15 cellular contexts compared by ENCODE assay signal in the genomic region with DNA sequence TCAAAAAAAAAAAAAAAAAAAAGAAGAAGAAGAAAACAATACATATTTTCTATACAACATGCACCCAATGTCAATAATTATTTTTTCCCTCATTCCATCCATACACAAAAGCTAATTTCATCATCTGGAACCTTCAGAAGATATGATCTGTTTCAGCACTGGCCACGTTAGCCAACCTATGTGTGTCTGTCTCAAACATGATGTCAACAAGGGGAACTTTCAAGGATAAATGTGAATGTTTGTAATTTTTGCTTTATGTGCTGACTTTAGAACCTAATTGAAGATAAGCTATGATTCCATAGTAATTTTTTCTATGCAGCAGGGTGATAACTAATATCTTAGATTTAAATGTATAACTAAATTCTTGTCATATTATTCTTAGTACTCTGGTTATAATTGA. TPM values are rescaled to one million over a fixed set of nuclear protein-coding genes. Genes with fewer than 3 reads are reported as not detected.
DNase-seq lines count a peak whose midpoint lies in the region; ATAC-seq and TF ChIP-seq lines count a peak whose summit lies in the region.
"Had no signal": no experiment of that assay in that cellular context is flagged by ENCODE, and none has a peak within 500 bp of the region (broad histone marks: within the 10 kb centered on the region; RNA-seq: fewer than 3 reads in every experiment).

No MANE protein-coding gene starts in this region.

- H3K9me3 ChIP-seq in SJSA1 (replicated peaks): no peaks in the 10 kb centered on the region
- H3K9me3 ChIP-seq in smooth muscle cell (replicated peaks; ENCODE audit: low read depth): no peaks in the 10 kb centered on the region
- no peaks in the 10 kb centered on the region for H3K9me3 ChIP-seq in spleen

- no peak for TF ChIP-seq POLR2A in spleen (IDR thresholded peaks at IDR 0.05)

- peak in 1 of 2 experiments; percentile 18 for DNase-seq in SJSA1 (ENCODE audit: low read depth in 1 of 2, low spot score in 2 of 2)
- peak; percentile 12 for DNase-seq in fibroblast of pulmonary artery (ENCODE audit: low read depth)
- DNase-seq in smooth muscle cell (lab: John Stamatoyannopoulos, UW; ENCODE audit: unreplicated experiment): no peak
- DNase-seq in hippocampal formation (lab: John Stamatoyannopoulos, UW): no peak
- DNase-seq in spleen: no peak
- DNase-seq in NOMO-1 treated with DMSO at 0.1 percent for 48 hours (lab: John Stamatoyannopoulos, UW; ENCODE audit: unreplicated experiment): no peak
- no peak for DNase-seq in NCI-H748 treated with DMSO at 0.1 percent for 48 hours (lab: John Stamatoyannopoulos, UW)
- DNase-seq: activated CD4-positive, alpha-beta T cell treated with anti-CD3 and anti-CD28 coated beads for 48 hours; Calu3; effector CD8-positive, alpha-beta T cell; erythroblast; occipital lobe; right cardiac atrium had no signal

- H3K79me2 ChIP-seq in smooth muscle cell (ENCODE audit: low read depth): no peaks in the 10 kb centered on the region

- H4K20me1 ChIP-seq in smooth muscle cell (ENCODE audit: low read depth): no peaks in the 10 kb centered on the region

- H3K27me3 ChIP-seq in SJSA1 (replicated peaks) (no peaks in the 10 kb centered on the region), smooth muscle cell (ENCODE audit: low read depth) (no peaks in the 10 kb centered on the region), spleen (replicated peaks in 1 of 7) (no peaks in the 10 kb centered on the region)

- peak; percentile 33 for ATAC-seq in GM18909 (IDR thresholded peaks at IDR 0.05; ENCODE audit: poor library complexity, unreplicated experiment)
- ATAC-seq: right cardiac atrium had no signal

- H3F3A ChIP-seq in smooth muscle cell (ENCODE audit: low read depth): peaks cover 16% of the 10 kb centered on the region

- intact Hi-C loops in spleen (cut with DNase I; ENCODE audit: low total_unique reads): no loop called here

- TF ChIP-seq CTCF in fibroblast of pulmonary artery (IDR thresholded peaks at IDR 0.05; ENCODE audit: low read length, missing control alignments) (no peak), smooth muscle cell (IDR thresholded peaks at IDR 0.05; ENCODE audit: borderline replicate concordance, insufficient read depth, poor library complexity, severe bottlenecking) (no peak), spleen (IDR thresholded peaks at IDR 0.05 in 8 of 11, conservative IDR thresholded peaks at IDR 0.05 in 3 of 11) (no peak)

- peak overlapping the region; percentile 70 for H3K4me2 ChIP-seq in smooth muscle cell
- H3K4me2 ChIP-seq: KMS-11 had no signal

- H3K4me1 ChIP-seq in SJSA1 (replicated peaks): peaks cover 35% of the 10 kb centered on the region
- peaks cover 23% of the 10 kb centered on the region for H3K4me1 ChIP-seq in smooth muscle cell (ENCODE audit: low read depth)
- no peaks in the 10 kb centered on the region for H3K4me1 ChIP-seq in spleen

- H2AFZ ChIP-seq in smooth muscle cell (ENCODE audit: low read depth): no peak overlapping the region

- H3K27ac ChIP-seq in SJSA1: peak overlapping the region; percentile 26; the same call in 1 of the 2 replicates
- peak overlapping the region; percentile 76 for H3K27ac ChIP-seq in smooth muscle cell (ENCODE audit: low read depth)
- no peak overlapping the region for H3K27ac ChIP-seq in spleen
- H3K27ac ChIP-seq: KMS-11 had no signal

- 16% methylated on average over 1 of the region's 1 CpG for WGBS in smooth muscle cell (ENCODE audit: low lambda C conversion rate)
- WGBS in spleen, 5 donors: 48 to 84% (median 69%) methylated on average over 1 of the region's 1 CpG

- H3K4me3 ChIP-seq in SJSA1: no peak overlapping the region
- no peak overlapping the region for H3K4me3 ChIP-seq in fibroblast of pulmonary artery (replicated peaks; ENCODE audit: low read depth, low read length)
- H3K4me3 ChIP-seq in smooth muscle cell: no peak overlapping the region
- no peak overlapping the region for H3K4me3 ChIP-seq in spleen

- H3K9ac ChIP-seq in smooth muscle cell (ENCODE audit: low read depth): no peak overlapping the region
- H3K9ac ChIP-seq: KMS-11 had no signal

- H3K36me3 ChIP-seq in SJSA1 (no peaks in the 10 kb centered on the region), smooth muscle cell (ENCODE audit: low read depth) (no peaks in the 10 kb centered on the region), spleen (no peaks in the 10 kb centered on the region)

RNA-seq across cellular contexts. Expression of a gene that starts 37.9 kb away (rescaled TPM):
- 0.11 and 0.63 TPM in 2 replicates for total RNA-seq in SJSA1 (2014; rRNA removed; shearing (Covaris generic))
- total RNA-seq in smooth muscle cell (0.04 TPM in 1 of 2 replicates, not detected in the other), spleen (10 to 100 TPM; 19.2 to 32.2 (median 28.3) TPM)
- polyA plus RNA-seq in smooth muscle cell (not detected in 2 replicates), spleen (1 to 10 TPM; 1.4 to 2.3 (median 2.2) TPM)

Comparison
In these comparisons a context has a peak if more than half of its experiments do, and no peak if none do; other contexts are left out.
1. H3K27ac ChIP-seq: peak in SJSA1 (single experiment) and smooth muscle cell (single experiment); none in spleen (0 of 8).
2. RNA of a gene that starts 37.9 kb away (total RNA-seq): 19.2 to 32.2 TPM in spleen; 0.11 to 0.63 TPM in SJSA1 and 0.04 TPM in smooth muscle cell; every median in the first group is over 10 times any median in the second.